24 cellular contexts compared by ENCODE assay signal in genomic region chr1:149977345-149977744, GRCh38. TPM values are rescaled to one million over a fixed set of nuclear protein-coding genes. Genes with fewer than 3 reads are reported as not detected.
DNase-seq lines count a peak whose midpoint lies in the region; ATAC-seq and TF ChIP-seq lines count a peak whose summit lies in the region.
"Had no signal": no experiment of that assay in that cellular context is flagged by ENCODE, and none has a peak within 500 bp of the region (broad histone marks: within the 10 kb centered on the region; RNA-seq: fewer than 3 reads in every experiment).

No MANE protein-coding gene starts in this region.

- no peak for TF ChIP-seq RAD21 in Ishikawa (IDR thresholded peaks at IDR 0.05; ENCODE audit: low read depth)

- H3K4me3 ChIP-seq in right lobe of liver = no peak overlapping the region
- H3K4me3 ChIP-seq: BLaER1 treated with 17β-estradiol and CSF1 and Interleukin-3, amounts not matched to agents 10 nM and 100 nM; lung; SJSA1; uterus had no signal

- no peak for TF ChIP-seq POLR2A in right lobe of liver (IDR thresholded peaks at IDR 0.05)

- ATAC-seq in HG03196 (IDR thresholded peaks at IDR 0.05; ENCODE audit: unreplicated experiment) (no peak), right lobe of liver (no peak), HG03520 (IDR thresholded peaks at IDR 0.05; ENCODE audit: unreplicated experiment) (no peak)
- ATAC-seq: activated T-helper 17 cell treated with anti-CD3 and anti-CD28 coated beads, Interleukin-2, amount 50 U/mL, for 72 hours; esophagus mucosa had no signal

- no peaks in the 10 kb centered on the region for H3K9me3 ChIP-seq in right lobe of liver
- H3K9me3 ChIP-seq: BLaER1 treated with 17β-estradiol and CSF1 and Interleukin-3, amounts not matched to agents 10 nM and 100 nM; SJSA1; uterus had no signal

- no peak for TF ChIP-seq EP300 in Ishikawa (IDR thresholded peaks at IDR 0.05; ENCODE audit: borderline replicate concordance)

- peaks cover 0 to 30% (median 7%) of the 10 kb centered on the region in 4 donors for H3K36me3 ChIP-seq in right lobe of liver
- H3K36me3 ChIP-seq: BLaER1 treated with 17β-estradiol and CSF1 and Interleukin-3, amounts not matched to agents 10 nM and 100 nM; uterus had no signal

- DNase-seq in COLO668 (lab: John Stamatoyannopoulos, UW; ENCODE audit: unreplicated experiment) = peak; percentile 72
- peak; percentile 76 for DNase-seq in NCI-H2107 (lab: John Stamatoyannopoulos, UW)
- peak; percentile 57 for DNase-seq in NCI-H748 treated with DMSO at 0.1 percent for 48 hours (lab: John Stamatoyannopoulos, UW)
- DNase-seq in NCI-H82 treated with DMSO at 0.1 percent for 48 hours (lab: John Stamatoyannopoulos, UW; ENCODE audit: unreplicated experiment) = no peak
- no peak for DNase-seq in right lobe of liver
- DNase-seq: activated CD4-positive, alpha-beta T cell treated with anti-CD3 and anti-CD28 coated beads, Interleukin-2, amount 50 U/mL, for 1 hour; effector CD8-positive, alpha-beta T cell; GDM1; HFFc6; hypothalamus; KBM-7; occipital lobe; stimulated activated CD4-positive, alpha-beta T cell treated with anti-CD3 and anti-CD28 coated beads, Interleukin-12 subunit alpha, Interleukin-12 subunit beta, amount 100 ng/mL, for 4 hours; stimulated activated CD8-positive, alpha-beta memory T cell treated with anti-CD3 and anti-CD28 coated beads, Interleukin-4, amount 100 ng/mL, for 48 hours; substantia nigra; uterus had no signal

- 95% methylated on average over 3 of the region's 3 CpGs for WGBS in right lobe of liver (ENCODE audit: insufficient coverage, low coverage, low lambda C conversion rate, missing lambda C conversion rate)

- no peaks in the 10 kb centered on the region for H3K27me3 ChIP-seq in right lobe of liver
- H3K27me3 ChIP-seq: SJSA1, uterus had no signal

- TF ChIP-seq CTCF in right lobe of liver (IDR thresholded peaks at IDR 0.05) = no peak

- intact Hi-C loops in right lobe of liver (cut with DNase I) = loop anchor here in 1 of 2 donors (10.0 kb wide), 1 partner anchor 67 kb away; no protein-coding TSS in a partner anchor

- H3K27ac ChIP-seq in right lobe of liver = peak overlapping the region in 1 of 3 donors; percentile 33
- H3K27ac ChIP-seq: BLaER1 treated with 17β-estradiol and CSF1 and Interleukin-3, amounts not matched to agents 10 nM and 100 nM; SJSA1; uterus had no signal

- peaks cover 0 to 25% (median 9%) of the 10 kb centered on the region in 4 donors for H3K4me1 ChIP-seq in right lobe of liver

TF ChIP-seq in Ishikawa, 13 proteins besides CTCF, POLR2A, EP300 and RAD21:
- TF ChIP-seq TCF12 (IDR thresholded peaks at IDR 0.05; ENCODE audit: low read depth) (no peak), REST (IDR thresholded peaks at IDR 0.05; ENCODE audit: low read depth) (no peak), CREB1 (IDR thresholded peaks at IDR 0.05; ENCODE audit: low read depth) (no peak), NFIC (IDR thresholded peaks at IDR 0.05) (no peak), TAF1 (IDR thresholded peaks at IDR 0.05; ENCODE audit: low read depth) (no peak), ZBTB7A (IDR thresholded peaks at IDR 0.05; ENCODE audit: low read depth) (no peak), FOXM1 (IDR thresholded peaks at IDR 0.05; ENCODE audit: borderline replicate concordance, low read depth) (no peak)
- TF ChIP-seq, protein P1, sequence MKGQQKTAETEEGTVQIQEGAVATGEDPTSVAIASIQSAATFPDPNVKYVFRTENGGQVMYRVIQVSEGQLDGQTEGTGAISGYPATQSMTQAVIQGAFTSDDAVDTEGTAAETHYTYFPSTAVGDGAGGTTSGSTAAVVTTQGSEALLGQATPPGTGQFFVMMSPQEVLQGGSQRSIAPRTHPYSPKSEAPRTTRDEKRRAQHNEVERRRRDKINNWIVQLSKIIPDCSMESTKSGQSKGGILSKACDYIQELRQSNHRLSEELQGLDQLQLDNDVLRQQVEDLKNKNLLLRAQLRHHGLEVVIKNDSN (IDR thresholded peaks at IDR 0.05) = peak; percentile 55
- TF ChIP-seq, protein P2, sequence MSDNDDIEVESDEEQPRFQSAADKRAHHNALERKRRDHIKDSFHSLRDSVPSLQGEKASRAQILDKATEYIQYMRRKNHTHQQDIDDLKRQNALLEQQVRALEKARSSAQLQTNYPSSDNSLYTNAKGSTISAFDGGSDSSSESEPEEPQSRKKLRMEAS (IDR thresholded peaks at IDR 0.05) = no peak

RNA-seq across cellular contexts. Expression of gene OTUD7B, which starts 33.2 kb away (rescaled TPM):
- total RNA-seq in right lobe of liver = 10 to 100 TPM in 5 of 6 experiments, 1 to 10 TPM in 1; 9.1 to 22.3 (median 16.8) TPM

RNA-seq across cellular contexts. Expression of gene MTMR11, which starts 40.7 kb away (rescaled TPM):
- 1 to 10 TPM in 5 of 6 experiments, under 1 TPM in 1; 0.97 to 7.1 (median 3.6) TPM for total RNA-seq in right lobe of liver

RNA-seq across cellular contexts. Expression of gene SF3B4, which starts 49.7 kb away (rescaled TPM):
- 10 to 100 TPM in 5 of 6 experiments, 1 to 10 TPM in 1; 8.2 to 18.5 (median 12.2) TPM for total RNA-seq in right lobe of liver

RNA-seq across cellular contexts. Expression of gene SV2A, which starts 59.7 kb away (rescaled TPM):
- under 1 TPM; 0.12 to 0.50 (median 0.25) TPM for total RNA-seq in right lobe of liver

Comparison
In these comparisons a context has a peak if more than half of its experiments do, and no peak if none do; other contexts are left out.
1. DNase-seq: peak in COLO668 (single experiment), NCI-H2107 (single experiment) and NCI-H748 treated with DMSO at 0.1 percent for 48 hours (single experiment); none in NCI-H82 treated with DMSO at 0.1 percent for 48 hours (single experiment) and right lobe of liver (0 of 3).